16 cellular contexts compared by ENCODE assay signal in genomic region chr2:68798574-68798973, GRCh38.
A peak's percentile ranks its signal among the peaks of the same experiment; 100 is the strongest.
DNase-seq lines count a peak whose midpoint lies in the region; ATAC-seq and TF ChIP-seq lines count a peak whose summit lies in the region.
"Had no signal": no experiment of that assay in that cellular context is flagged by ENCODE, and none has a peak within 500 bp of the region (broad histone marks: within the 10 kb centered on the region; RNA-seq: fewer than 3 reads in every experiment).

No MANE protein-coding gene starts in this region.

- no peaks in the 10 kb centered on the region for H3K9me3 ChIP-seq in HEK293 (ENCODE audit: control insufficient read depth, insufficient read depth, low read depth, low read length)
- H3K9me3 ChIP-seq: ovary, transverse colon had no signal

- no peak for DNase-seq in activated CD4-positive, alpha-beta T cell treated with anti-CD3 and anti-CD28 coated beads, Interleukin-2, amount 10 ng/mL, durations not matched to agents 7 days and 5 days
- DNase-seq in activated CD4-positive, alpha-beta T cell treated with anti-CD3 and anti-CD28 coated beads, Interleukin-2, amount 50 U/mL, for 1 hour: no peak
- DNase-seq in effector memory CD8-positive, alpha-beta T cell: no peak
- no peak for DNase-seq in natural killer cell
- DNase-seq in SHP77 treated with DMSO at 0.1 percent for 48 hours (lab: John Stamatoyannopoulos, UW): no peak
- no peak for DNase-seq in putamen (ENCODE audit: low spot score)
- DNase-seq: central memory CD4-positive, alpha-beta T cell; effector memory CD4-positive, alpha-beta T cell; KG1; NCI-H2171 treated with DMSO at 0.1 percent for 48 hours; ovary; transverse colon; WERI-Rb-1 had no signal

- no peak overlapping the region for H3K27ac ChIP-seq in HEK293 (ENCODE audit: extremely low read depth, low read depth, low read length)
- H3K27ac ChIP-seq: hepatocyte, ovary, transverse colon, WERI-Rb-1 had no signal

- intact Hi-C loops in natural killer cell (cut with micrococcal nuclease): no loop called here

- H3K4me1 Mint-ChIP-seq in activated CD4-positive, alpha-beta T cell treated with anti-CD3 and anti-CD28 coated beads, Interleukin-2, amount 10 ng/mL, durations not matched to agents 7 days and 5 days: peaks cover 55% of the 10 kb centered on the region
- H3K4me1 Mint-ChIP-seq in effector memory CD8-positive, alpha-beta T cell (ENCODE audit: low read depth in 2 of 2): peaks cover 59 to 68% of the 10 kb centered on the region in 2 donors
- peaks cover 63 to 68% of the 10 kb centered on the region in 2 donors for H3K4me1 Mint-ChIP-seq in natural killer cell

- H3K4me3 Mint-ChIP-seq in activated CD4-positive, alpha-beta T cell treated with anti-CD3 and anti-CD28 coated beads, Interleukin-2, amount 10 ng/mL, durations not matched to agents 7 days and 5 days: no peak overlapping the region
- H3K4me3 Mint-ChIP-seq in effector memory CD8-positive, alpha-beta T cell: peak overlapping the region in 1 of 2 donors; percentile 28
- H3K4me3 Mint-ChIP-seq in natural killer cell: no peak overlapping the region

- H3K27me3 Mint-ChIP-seq in activated CD4-positive, alpha-beta T cell treated with anti-CD3 and anti-CD28 coated beads, Interleukin-2, amount 10 ng/mL, durations not matched to agents 7 days and 5 days: no peaks in the 10 kb centered on the region
- H3K27me3 Mint-ChIP-seq in effector memory CD8-positive, alpha-beta T cell: no peaks in the 10 kb centered on the region
- H3K27me3 Mint-ChIP-seq in natural killer cell (ENCODE audit: low read depth in 2 of 2): no peaks in the 10 kb centered on the region

- H3K4me1 ChIP-seq in HEK293 (ENCODE audit: control insufficient read depth, insufficient read depth, low read length): no peaks in the 10 kb centered on the region

- POLR2A ChIA-PET in activated CD4-positive, alpha-beta T cell treated with anti-CD3 and anti-CD28 coated beads, Interleukin-2, amount 10 ng/mL, durations not matched to agents 7 days and 5 days (lab: Charles Lee): no interaction called here
- POLR2A ChIA-PET in HEK293 (lab: Yijun Ruan, JAX): interaction anchor here (0.7 kb wide), 1 partner anchor 26 kb away, joined by 3 read pairs; no protein-coding TSS in a partner anchor

- CTCF ChIA-PET in activated CD4-positive, alpha-beta T cell treated with anti-CD3 and anti-CD28 coated beads, Interleukin-2, amount 10 ng/mL, durations not matched to agents 7 days and 5 days (lab: Charles Lee): interaction anchor here (0.6 to 1.3 kb wide), 3 partner anchors 11 to 85 kb away, joined by 3 to 5 read pairs (median 3); no protein-coding TSS in a partner anchor
- CTCF ChIA-PET in HEK293 (lab: Yijun Ruan, JAX): interaction anchor here (0.9 kb wide), 1 partner anchor 47 kb away, joined by 4 read pairs; no protein-coding TSS in a partner anchor

- H3K36me3 ChIP-seq in HEK293 (ENCODE audit: control insufficient read depth in 2 of 2, insufficient read depth in 1 of 2, low read length in 2 of 2): no peaks in the 10 kb centered on the region
- H3K36me3 ChIP-seq: ovary, transverse colon, WERI-Rb-1 had no signal

- H3K9me3 Mint-ChIP-seq in activated CD4-positive, alpha-beta T cell treated with anti-CD3 and anti-CD28 coated beads, Interleukin-2, amount 10 ng/mL, durations not matched to agents 7 days and 5 days: peaks cover 3% of the 10 kb centered on the region
- no peaks in the 10 kb centered on the region for H3K9me3 Mint-ChIP-seq in effector memory CD8-positive, alpha-beta T cell
- no peaks in the 10 kb centered on the region for H3K9me3 Mint-ChIP-seq in natural killer cell

- H3K36me3 Mint-ChIP-seq in activated CD4-positive, alpha-beta T cell treated with anti-CD3 and anti-CD28 coated beads, Interleukin-2, amount 10 ng/mL, durations not matched to agents 7 days and 5 days (ENCODE audit: low read depth): peaks cover 74% of the 10 kb centered on the region
- peaks cover 56% of the 10 kb centered on the region for H3K36me3 Mint-ChIP-seq in effector memory CD8-positive, alpha-beta T cell (ENCODE audit: insufficient read depth)
- peaks cover 35% of the 10 kb centered on the region for H3K36me3 Mint-ChIP-seq in natural killer cell

- no peak for TF ChIP-seq CTCF in HEK293 (tag by site-specific recombination; IDR thresholded peaks at IDR 0.05)
- no peak for TF ChIP-seq CTCF in natural killer cell (IDR thresholded peaks at IDR 0.05)

- peak overlapping the region; percentile 75 for H3K27ac Mint-ChIP-seq in activated CD4-positive, alpha-beta T cell treated with anti-CD3 and anti-CD28 coated beads, Interleukin-2, amount 10 ng/mL, durations not matched to agents 7 days and 5 days
- H3K27ac Mint-ChIP-seq in effector memory CD8-positive, alpha-beta T cell: peak overlapping the region; percentile 81 to 87
- H3K27ac Mint-ChIP-seq in natural killer cell: peak overlapping the region; percentile 78 to 86

- ATAC-seq in effector memory CD8-positive, alpha-beta T cell (replicated peaks): no peak
- ATAC-seq in natural killer cell: no peak
- ATAC-seq in HG02938 (IDR thresholded peaks at IDR 0.05; ENCODE audit: unreplicated experiment): no peak

- no peak overlapping the region for H3K4me3 ChIP-seq in HEK293 (ENCODE audit: low read depth, low read length)
- H3K4me3 ChIP-seq: hepatocyte, ovary, transverse colon had no signal

TF ChIP-seq in HEK293, 187 proteins besides CTCF, POLR2A, EP300 and RAD21:
- TF ChIP-seq ZBTB10 (tag by site-specific recombination; IDR thresholded peaks at IDR 0.05) (no peak), ZNF623 (tag by site-specific recombination; IDR thresholded peaks at IDR 0.05) (peak; percentile 89)
